2 cellular contexts compared by ENCODE assay signal in the genomic region with DNA sequence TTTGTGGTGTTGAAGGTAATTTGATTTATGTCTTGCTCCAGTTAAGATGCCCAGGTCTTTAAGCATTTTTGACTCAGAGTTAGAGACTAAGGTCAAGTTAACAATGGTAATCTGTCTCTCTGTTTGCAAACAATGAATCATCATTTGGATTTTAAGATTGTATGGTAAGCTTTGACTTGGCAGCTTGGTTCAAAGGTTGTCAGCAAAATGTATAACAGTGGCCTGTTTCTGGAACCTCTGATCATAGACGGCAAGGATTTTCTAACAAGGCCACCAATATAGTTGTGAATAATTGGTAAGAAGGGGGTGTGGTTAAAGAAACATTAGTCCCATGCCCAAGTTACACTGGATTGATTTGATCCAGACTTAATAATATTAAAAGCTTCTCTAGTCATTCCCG.
TF ChIP-seq lines count a peak whose summit lies in the region.

No MANE protein-coding gene starts in this region.

TF ChIP-seq in SK-N-SH treated with all-trans-retinoic acid at 6 μM for 48 hours, 23 proteins besides CTCF, POLR2A, EP300 and RAD21 (continued from another document):
- no peak for TF ChIP-seq ZNF565 (CRISPR knock-in tag; conservative IDR thresholded peaks at IDR 0.05; ENCODE audit: low read depth)

TF ChIP-seq in SK-N-SH, 30 proteins besides CTCF, POLR2A, EP300 and RAD21 (continued from another document):
- TF ChIP-seq USF2 (IDR thresholded peaks at IDR 0.05; ENCODE audit: borderline replicate concordance, low read depth, low read length) (no peak), GATA2 (CRISPR knock-in tag; IDR thresholded peaks at IDR 0.05) (no peak)
